In the genomic region with DNA sequence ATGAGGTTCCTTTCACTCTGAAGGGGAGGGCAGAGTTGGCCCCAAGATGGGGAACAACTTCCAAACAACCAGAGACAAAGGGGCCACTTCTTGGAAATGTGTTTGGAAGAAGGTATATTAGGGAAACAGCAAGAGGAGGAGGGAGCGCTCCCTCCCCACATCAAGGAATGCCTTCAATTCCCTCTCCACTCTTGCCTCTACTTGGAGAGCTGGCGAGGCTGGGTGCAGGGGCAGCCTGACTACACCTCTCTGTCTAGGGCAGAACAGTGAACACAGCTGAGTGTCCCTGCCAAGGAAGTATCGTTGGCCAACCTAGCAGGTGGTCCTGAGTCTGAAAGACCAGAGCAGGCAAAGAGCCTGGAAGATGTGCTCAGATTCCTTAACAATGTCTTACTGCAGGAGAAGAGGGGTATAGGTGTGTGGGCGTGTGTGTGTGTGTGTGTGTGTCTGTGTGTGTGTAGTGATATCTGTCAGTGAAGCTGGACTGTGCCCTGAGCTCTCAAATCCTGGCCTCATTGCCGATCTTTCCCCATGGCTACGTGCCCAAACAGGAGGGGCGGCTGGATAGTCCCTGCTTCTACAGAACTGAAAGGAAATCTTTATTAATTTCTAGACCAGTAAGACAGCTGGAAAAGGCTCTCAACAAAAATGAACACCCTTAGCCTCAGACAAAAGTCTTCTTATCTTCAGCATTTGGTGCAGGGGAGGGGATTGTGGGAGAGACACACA, we compare ENCODE assay signal across 17 cellular contexts. TPM values are rescaled to one million over a fixed set of nuclear protein-coding genes. Genes with fewer than 3 reads are reported as not detected.
DNase-seq lines count a peak whose midpoint lies in the region; ATAC-seq lines count a peak whose summit lies in the region.
"Had no signal": no experiment of that assay in that cellular context is flagged by ENCODE, and none has a peak within 500 bp of the region (broad histone marks: within the 10 kb centered on the region; RNA-seq: fewer than 3 reads in every experiment).

No MANE protein-coding gene starts in this region.

- H3K27ac ChIP-seq in iPS-20b (ENCODE audit: low read length): no peak overlapping the region
- H3K27ac ChIP-seq: adrenal gland, C4-2B, coronary artery, hepatocyte had no signal

- peak; percentile 9 for DNase-seq in MG63
- DNase-seq in amygdala (lab: John Stamatoyannopoulos, UW): peak in 47 of 56 donors; percentile 8 to 87 (median 56)
- peak in 9 of 10 donors; percentile 19 to 89 (median 70) for DNase-seq in posterior cingulate gyrus
- no peak for DNase-seq in NCI-H82 treated with DMSO at 0.1 percent for 48 hours (lab: John Stamatoyannopoulos, UW; ENCODE audit: unreplicated experiment)
- DNase-seq: activated CD8-positive, alpha-beta T cell treated with anti-CD3 and anti-CD28 coated beads for 36 hours; NCI-H1417; PC-3 had no signal

- peaks cover 13% of the 10 kb centered on the region for H3K4me1 ChIP-seq in iPS-20b (ENCODE audit: insufficient read depth, low read length)

- no peak overlapping the region for H3K9ac ChIP-seq in iPS-20b (ENCODE audit: low read depth, low read length)

- intact Hi-C loops in posterior cingulate gyrus (cut with DNase I): no loop called here

- H3K9me3 ChIP-seq in MG63 (peaks cover 25% of the 10 kb centered on the region), iPS-20b (ENCODE audit: insufficient read depth, low read depth, low read length) (peaks cover 12% of the 10 kb centered on the region; the same call in 1 of the 2 replicates)
- H3K9me3 ChIP-seq: adrenal gland had no signal

- H3K27me3 ChIP-seq in MG63 (no peaks in the 10 kb centered on the region), iPS-20b (ENCODE audit: insufficient read depth, low read length) (no peaks in the 10 kb centered on the region)
- H3K27me3 ChIP-seq: adrenal gland, hepatocyte had no signal

- H3K4me3 ChIP-seq in MG63: no peak overlapping the region
- 0 out of 2 replicates have a peak overlapping the region, but pooled peaks have one; percentile 9 for H3K4me3 ChIP-seq in iPS-20b (ENCODE audit: low read length)
- H3K4me3 ChIP-seq: adrenal gland, coronary artery, hepatocyte, K562, smooth muscle cell had no signal

- H3K36me3 ChIP-seq in MG63 (no peaks in the 10 kb centered on the region), iPS-20b (ENCODE audit: insufficient read depth, low read depth, low read length) (no peaks in the 10 kb centered on the region)
- H3K36me3 ChIP-seq: adrenal gland had no signal

- ATAC-seq in GM21619 (IDR thresholded peaks at IDR 0.05; ENCODE audit: unreplicated experiment): no peak
- no peak for ATAC-seq in HG03571 (IDR thresholded peaks at IDR 0.05; ENCODE audit: unreplicated experiment)
- ATAC-seq: activated CD8-positive, alpha-beta T cell treated with anti-CD3 and anti-CD28 coated beads for 36 hours; K562; PC-3 had no signal

RNA-seq across cellular contexts. Expression of a gene that starts 46.8 kb away (rescaled TPM):
- not detected in 2 replicates for total RNA-seq in MG63 (2014; rRNA removed; shearing (Covaris generic); ENCODE audit: low replicate concordance)
- total RNA-seq: activated CD8-positive, alpha-beta T cell treated with anti-CD3 and anti-CD28 coated beads for 36 hours; K562; NCI-H460; PC-3 had no signal

RNA-seq across cellular contexts. Expression of a gene that starts 59.2 kb away (rescaled TPM):
- total RNA-seq in MG63 (2014; rRNA removed; shearing (Covaris generic); ENCODE audit: low replicate concordance): 0.57 TPM in 1 of 2 replicates, not detected in the other
- total RNA-seq: activated CD8-positive, alpha-beta T cell treated with anti-CD3 and anti-CD28 coated beads for 36 hours; NCI-H460 had no signal
